Comparison of ENCODE assay signal across 10 cellular contexts in the genomic region with DNA sequence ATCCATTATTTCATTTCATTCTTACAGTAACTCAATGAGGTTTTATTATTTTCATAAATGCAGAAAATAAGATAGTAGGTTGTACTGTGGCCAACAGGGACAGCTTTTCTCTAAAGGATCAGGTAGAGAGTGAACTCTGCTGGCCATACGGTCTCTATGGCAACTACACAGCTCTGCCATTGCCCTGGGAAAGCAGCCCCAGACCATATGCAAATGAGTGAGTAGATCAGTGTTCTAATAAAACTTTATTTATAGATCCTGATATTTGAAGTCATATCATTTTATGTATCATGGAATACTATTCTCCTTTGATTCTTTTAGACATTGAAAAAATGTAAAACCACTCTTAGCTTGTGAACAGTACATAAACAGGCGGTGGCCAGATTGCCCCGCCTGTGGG.
DNase-seq lines count a peak whose midpoint lies in the region; ATAC-seq and TF ChIP-seq lines count a peak whose summit lies in the region.
"Had no signal": no experiment of that assay in that cellular context is flagged by ENCODE, and none has a peak within 500 bp of the region (broad histone marks: within the 10 kb centered on the region; RNA-seq: fewer than 3 reads in every experiment).

No MANE protein-coding gene starts in this region.

- H3K36me3 Mint-ChIP-seq in CD4-positive, alpha-beta memory T cell, result no peaks in the 10 kb centered on the region

- no peak for TF ChIP-seq CTCF in GM12865 (IDR thresholded peaks at IDR 0.05; ENCODE audit: insufficient read depth, low read depth, low read length, missing control alignments)
- TF ChIP-seq CTCF in fibroblast of lung (conservative IDR thresholded peaks at IDR 0.05 in 1 of 2, IDR thresholded peaks at IDR 0.05 in 1 of 2; ENCODE audit: low read depth in 1 of 2, low read length in 2 of 2), result no peak
- TF ChIP-seq CTCF in parathyroid adenoma (IDR thresholded peaks at IDR 0.05), result no peak
- no peak for TF ChIP-seq CTCF in GM10266 (IDR thresholded peaks at IDR 0.05; ENCODE audit: control insufficient read depth, insufficient read depth, low read depth, missing control alignments)

- H3K9ac ChIP-seq in fibroblast of lung (ENCODE audit: insufficient read depth, low read length) (no peak overlapping the region), parathyroid adenoma (no peak overlapping the region)

- H2AFZ ChIP-seq in fibroblast of lung (ENCODE audit: low read length) (no peak overlapping the region), parathyroid adenoma (peak overlapping the region; percentile 60)

- H3K27me3 ChIP-seq in fibroblast of lung (ENCODE audit: control insufficient read depth, insufficient read depth, low read length) (no peaks in the 10 kb centered on the region), parathyroid adenoma (ENCODE audit: control insufficient read depth, insufficient read depth, low read length) (no peaks in the 10 kb centered on the region)
- no peaks in the 10 kb centered on the region for H3K27me3 ChIP-seq in CD4-positive, alpha-beta memory T cell (ENCODE audit: insufficient read depth, low read length)

- no peak overlapping the region for H3K4me3 Mint-ChIP-seq in CD4-positive, alpha-beta memory T cell
- H3K4me3 Mint-ChIP-seq: neural crest cell had no signal

- ATAC-seq in GM18858 (IDR thresholded peaks at IDR 0.05; ENCODE audit: unreplicated experiment), result no peak

- H3K79me2 ChIP-seq in fibroblast of lung (ENCODE audit: control insufficient read depth, insufficient read depth, low read length) (no peaks in the 10 kb centered on the region), parathyroid adenoma (no peaks in the 10 kb centered on the region)

- peak overlapping the region; percentile 58 for H3K4me2 ChIP-seq in fibroblast of lung (ENCODE audit: extremely low read depth, insufficient read depth, low read length)
- no peak overlapping the region for H3K4me2 ChIP-seq in parathyroid adenoma (ENCODE audit: low read length)

- POLR2A ChIA-PET in CD4-positive, alpha-beta memory T cell (lab: Charles Lee; ENCODE audit: partially characterized antibody), result no interaction called here

- no peaks in the 10 kb centered on the region for H3K36me3 ChIP-seq in fibroblast of lung (ENCODE audit: control insufficient read depth, insufficient read depth, low read length)
- no peaks in the 10 kb centered on the region for H3K36me3 ChIP-seq in parathyroid adenoma (ENCODE audit: control insufficient read depth, insufficient read depth, low read length)
- H3K36me3 ChIP-seq in CD4-positive, alpha-beta memory T cell (ENCODE audit: insufficient read depth, low read length), result no peaks in the 10 kb centered on the region

- H3K4me1 Mint-ChIP-seq in CD4-positive, alpha-beta memory T cell, result peaks cover 0 to 13% (median 6%) of the 10 kb centered on the region in 4 donors

- intact Hi-C loops in CD4-positive, alpha-beta memory T cell (cut with micrococcal nuclease), result no loop called here

- peaks cover 0 to 9% of the 10 kb centered on the region in 2 donors for H3K27me3 Mint-ChIP-seq in CD4-positive, alpha-beta memory T cell

- peak; percentile 37 for DNase-seq in GM12865 (ENCODE audit: low read depth)
- DNase-seq in NCI-H774 (lab: John Stamatoyannopoulos, UW), result peak; percentile 24
- peak in 1 of 2 donors; percentile 32 for DNase-seq in fibroblast of lung (ENCODE audit: low read depth in 2 of 2)
- DNase-seq in GM10266 (ENCODE audit: extremely low spot score), result no peak
- no peak for DNase-seq in cortex of kidney (lab: John Stamatoyannopoulos, UW)
- DNase-seq in CD4-positive, alpha-beta memory T cell, result no peak
- DNase-seq: GDM1 had no signal

- peaks cover 0 to 2% (median 0%) of the 10 kb centered on the region in 8 donors for H3K9me3 Mint-ChIP-seq in CD4-positive, alpha-beta memory T cell
- H3K9me3 Mint-ChIP-seq: neural crest cell had no signal

- no peaks in the 10 kb centered on the region for H3K9me3 ChIP-seq in fibroblast of lung (ENCODE audit: control insufficient read depth, insufficient read depth, low read depth, low read length)
- no peaks in the 10 kb centered on the region for H3K9me3 ChIP-seq in parathyroid adenoma (ENCODE audit: control insufficient read depth, low read length)
- no peaks in the 10 kb centered on the region for H3K9me3 ChIP-seq in CD4-positive, alpha-beta memory T cell (ENCODE audit: control insufficient read depth in 1 of 2, low read length in 2 of 2)

- peaks cover 2% of the 10 kb centered on the region for H3K4me1 ChIP-seq in fibroblast of lung (ENCODE audit: control insufficient read depth, extremely low read depth, insufficient read depth, low read length)
- no peaks in the 10 kb centered on the region for H3K4me1 ChIP-seq in parathyroid adenoma
- no peaks in the 10 kb centered on the region for H3K4me1 ChIP-seq in CD4-positive, alpha-beta memory T cell (ENCODE audit: insufficient read depth, low read length)

- CTCF ChIA-PET in CD4-positive, alpha-beta memory T cell (lab: Charles Lee; ENCODE audit: partially characterized antibody), result no interaction called here

- H3K27ac ChIP-seq in fibroblast of lung (ENCODE audit: insufficient read depth, low read length) (no peak overlapping the region), parathyroid adenoma (no peak overlapping the region)
- no peak overlapping the region for H3K27ac ChIP-seq in CD4-positive, alpha-beta memory T cell (ENCODE audit: low read depth, low read length)

- H3K4me3 ChIP-seq in GM12865 (ENCODE audit: low read depth, low read length) (no peak overlapping the region), fibroblast of lung (replicated peaks in 1 of 4; ENCODE audit: control extremely low read depth in 1 of 4, insufficient read depth in 1 of 4, low read depth in 3 of 4, low read length in 4 of 4) (peak overlapping the region in 2 of 4 experiments; percentile 43 to 45), parathyroid adenoma (ENCODE audit: low read depth, low read length) (no peak overlapping the region)
- no peak overlapping the region for H3K4me3 ChIP-seq in CD4-positive, alpha-beta memory T cell (ENCODE audit: low read length in 2 of 2)

- H3K27ac Mint-ChIP-seq in CD4-positive, alpha-beta memory T cell, result no peak overlapping the region

- H4K20me1 ChIP-seq in fibroblast of lung (ENCODE audit: control insufficient read depth, extremely low read depth, insufficient read depth, low read length), result no peaks in the 10 kb centered on the region

Comparison
In these comparisons a context has a peak if more than half of its experiments do, and no peak if none do; other contexts are left out.
1. DNase-seq: peak in GM12865 (single experiment) and NCI-H774 (single experiment); none in GM10266 (single experiment), cortex of kidney (single experiment) and CD4-positive, alpha-beta memory T cell (0 of 5).